In genomic region chr4:147157860-147158701, GRCh38 we compare ENCODE assay signal across 7 cellular contexts.
A peak's percentile ranks its signal among the peaks of the same experiment; 100 is the strongest.
DNase-seq lines count a peak whose midpoint lies in the region; ATAC-seq and TF ChIP-seq lines count a peak whose summit lies in the region.

No MANE protein-coding gene starts in this region.

- intact Hi-C loops in colonic mucosa (cut with DNase I) (no loop called here), left colon (cut with DNase I, micrococcal nuclease) (no loop called here)

- H3K27me3 ChIP-seq in HUES64 (ENCODE audit: insufficient read depth, low read length) (no peaks in the 10 kb centered on the region), colonic mucosa (no peaks in the 10 kb centered on the region), suprapubic skin (peaks cover 4% of the 10 kb centered on the region)

- H3K27ac ChIP-seq in HUES64 (ENCODE audit: low read depth, low read length), result no peak overlapping the region
- no peak overlapping the region for H3K27ac ChIP-seq in colonic mucosa
- peak overlapping the region; percentile 45 for H3K27ac ChIP-seq in suprapubic skin

- 10% methylated on average over 29 of the region's 29 CpGs for WGBS in HUES64
- WGBS in suprapubic skin, result 20% methylated on average over 16 of the region's 29 CpGs

- TF ChIP-seq EP300 in suprapubic skin (IDR thresholded peaks at IDR 0.05), result no peak

- H3K9ac ChIP-seq in HUES64 (ENCODE audit: low read depth, low read length) (peak overlapping the region; percentile 10; the same call in 1 of the 2 replicates), colonic mucosa (ENCODE audit: low read depth in 2 of 2, low read length in 2 of 2) (no peak overlapping the region)

- ATAC-seq in left colon, result peak; percentile 30
- no peak for ATAC-seq in HG03139 (IDR thresholded peaks at IDR 0.05; ENCODE audit: unreplicated experiment)

- DNase-seq in colonic mucosa, result no peak
- no peak for DNase-seq in left colon
- peak in 1 of 2 donors; percentile 79 for DNase-seq in suprapubic skin (ENCODE audit: low spot score in 2 of 2)
- no peak for DNase-seq in LoVo (ENCODE audit: low spot score)
- DNase-seq in activated CD4-positive, alpha-beta T cell treated with anti-CD3 and anti-CD28 coated beads for 48 hours, result no peak

- H3K4me3 ChIP-seq in HUES64 (ENCODE audit: low read length) (peak overlapping the region; percentile 55), colonic mucosa (peak overlapping the region; percentile 32), suprapubic skin (peak overlapping the region; percentile 50)

- TF ChIP-seq POLR2A in suprapubic skin (IDR thresholded peaks at IDR 0.05), result no peak

- TF ChIP-seq CTCF in colonic mucosa (IDR thresholded peaks at IDR 0.05) (no peak), suprapubic skin (IDR thresholded peaks at IDR 0.05) (no peak)

- 0 out of 2 replicates have a peak, but pooled peaks cover 4% of the 10 kb centered on the region for H3K4me1 ChIP-seq in HUES64 (ENCODE audit: insufficient read depth, low read length)
- no peaks in the 10 kb centered on the region for H3K4me1 ChIP-seq in colonic mucosa
- H3K4me1 ChIP-seq in suprapubic skin, result peaks cover 10% of the 10 kb centered on the region

- H3K36me3 ChIP-seq in HUES64 (ENCODE audit: insufficient read depth, low read length), result no peaks in the 10 kb centered on the region
- H3K36me3 ChIP-seq in colonic mucosa, result no peaks in the 10 kb centered on the region
- no peaks in the 10 kb centered on the region for H3K36me3 ChIP-seq in suprapubic skin

- H3K9me3 ChIP-seq in HUES64 (ENCODE audit: insufficient read depth, low read depth, low read length) (no peaks in the 10 kb centered on the region), colonic mucosa (no peaks in the 10 kb centered on the region), suprapubic skin (no peaks in the 10 kb centered on the region)
